ENCODE assay signal across 10 cellular contexts in genomic region chr13:39451860-39452301, GRCh38.
DNase-seq lines count a peak whose midpoint lies in the region; ATAC-seq, FAIRE-seq and TF ChIP-seq lines count a peak whose summit lies in the region.
"Had no signal": no experiment of that assay in that cellular context is flagged by ENCODE, and none has a peak within 500 bp of the region (broad histone marks: within the 10 kb centered on the region; RNA-seq: fewer than 3 reads in every experiment).

No MANE protein-coding gene starts in this region.

- DNase-seq in DMS 273 treated with DMSO at 0.1 percent for 48 hours (lab: John Stamatoyannopoulos, UW) (peak; percentile 83), NCI-H128 (lab: John Stamatoyannopoulos, UW; ENCODE audit: unreplicated experiment) (peak; percentile 45), astrocyte of the spinal cord (ENCODE audit: low read depth, low spot score) (peak; percentile 84), mucosa of descending colon (peak in 2 of 3 donors; percentile 25 to 42), ureter (ENCODE audit: low spot score) (no peak), frontal cortex (ENCODE audit: low spot score in 2 of 2) (no peak), omental fat pad (ENCODE audit: low spot score) (no peak)
- DNase-seq in effector CD4-positive, alpha-beta T cell, result no peak
- DNase-seq: activated CD4-positive, alpha-beta T cell treated with anti-CD3 and anti-CD28 coated beads for 48 hours; DND-41 had no signal

- intact Hi-C loops in mucosa of descending colon (cut with DNase I, micrococcal nuclease), result no loop called here

- no peak for FAIRE-seq in frontal cortex (lab: Jason Lieb, UNC)

- H3K36me3 ChIP-seq in mucosa of descending colon (ENCODE audit: low read depth), result no peaks in the 10 kb centered on the region

- no peak overlapping the region for H3K4me3 ChIP-seq in astrocyte of the spinal cord (ENCODE audit: low read depth, low read length)
- H3K4me3 ChIP-seq in mucosa of descending colon, result no peak overlapping the region

- TF ChIP-seq CTCF in astrocyte of the spinal cord (IDR thresholded peaks at IDR 0.05; ENCODE audit: low read depth, low read length), result no peak
- TF ChIP-seq CTCF in mucosa of descending colon (IDR thresholded peaks at IDR 0.05), result no peak
- TF ChIP-seq CTCF in omental fat pad (IDR thresholded peaks at IDR 0.05), result no peak

- no peaks in the 10 kb centered on the region for H3K9me3 ChIP-seq in mucosa of descending colon

- ATAC-seq in mucosa of descending colon (peak; percentile 22), omental fat pad (ENCODE audit: low FRiP score) (no peak)

- no peaks in the 10 kb centered on the region for H3K4me1 ChIP-seq in mucosa of descending colon (ENCODE audit: low read depth)

- in situ Hi-C loops in astrocyte of the spinal cord (cut with HindIII; ENCODE audit: low sequenced_read_pairs), result no loop called here

Comparison
In these comparisons a context has a peak if more than half of its experiments do, and no peak if none do; other contexts are left out.
1. DNase-seq: peak in DMS 273 treated with DMSO at 0.1 percent for 48 hours (single experiment), NCI-H128 (single experiment), astrocyte of the spinal cord (single experiment) and mucosa of descending colon (2 of 3); none in effector CD4-positive, alpha-beta T cell (single experiment), ureter (single experiment), frontal cortex (0 of 2) and omental fat pad (single experiment).